ENCODE assay signal across 2 cellular contexts in the genomic region with DNA sequence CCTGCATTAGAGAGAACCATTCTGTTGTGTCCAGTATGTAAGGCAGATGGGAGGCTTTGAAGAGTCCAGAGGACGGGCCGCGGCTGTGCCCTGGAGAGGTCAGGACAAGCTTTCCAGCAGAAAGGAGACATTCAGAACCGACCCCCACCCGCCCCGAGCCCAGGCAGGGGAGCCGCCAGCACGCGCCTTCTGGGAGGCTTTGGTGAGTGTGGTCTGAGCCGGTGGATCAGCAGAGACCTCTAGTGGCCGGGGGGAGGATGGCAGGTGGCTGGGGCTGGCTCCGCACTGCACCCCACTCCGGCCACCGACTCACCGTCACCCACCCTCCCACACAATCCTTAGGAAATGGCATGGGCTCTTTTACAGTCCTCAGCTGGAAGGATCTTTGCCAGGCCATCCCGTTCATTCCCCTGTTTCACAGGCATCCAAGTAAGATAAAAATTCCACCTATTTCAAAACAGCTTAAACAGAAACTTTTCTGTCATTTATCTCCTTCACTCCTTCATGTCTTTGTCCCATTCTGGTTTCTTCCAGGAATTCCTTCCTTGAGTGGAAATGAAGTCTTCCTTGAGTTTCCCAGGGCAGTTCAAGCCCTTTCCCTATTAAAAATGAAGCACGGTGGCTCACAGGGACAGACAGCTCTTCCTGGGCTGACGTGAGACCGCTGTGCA.
A peak's percentile ranks its signal among the peaks of the same experiment; 100 is the strongest.
TF ChIP-seq lines count a peak whose summit lies in the region.

No MANE protein-coding gene starts in this region.

TF ChIP-seq in GM23338, 12 proteins besides CTCF, POLR2A, EP300 and RAD21 (continued from another document):
- TF ChIP-seq, protein P1, sequence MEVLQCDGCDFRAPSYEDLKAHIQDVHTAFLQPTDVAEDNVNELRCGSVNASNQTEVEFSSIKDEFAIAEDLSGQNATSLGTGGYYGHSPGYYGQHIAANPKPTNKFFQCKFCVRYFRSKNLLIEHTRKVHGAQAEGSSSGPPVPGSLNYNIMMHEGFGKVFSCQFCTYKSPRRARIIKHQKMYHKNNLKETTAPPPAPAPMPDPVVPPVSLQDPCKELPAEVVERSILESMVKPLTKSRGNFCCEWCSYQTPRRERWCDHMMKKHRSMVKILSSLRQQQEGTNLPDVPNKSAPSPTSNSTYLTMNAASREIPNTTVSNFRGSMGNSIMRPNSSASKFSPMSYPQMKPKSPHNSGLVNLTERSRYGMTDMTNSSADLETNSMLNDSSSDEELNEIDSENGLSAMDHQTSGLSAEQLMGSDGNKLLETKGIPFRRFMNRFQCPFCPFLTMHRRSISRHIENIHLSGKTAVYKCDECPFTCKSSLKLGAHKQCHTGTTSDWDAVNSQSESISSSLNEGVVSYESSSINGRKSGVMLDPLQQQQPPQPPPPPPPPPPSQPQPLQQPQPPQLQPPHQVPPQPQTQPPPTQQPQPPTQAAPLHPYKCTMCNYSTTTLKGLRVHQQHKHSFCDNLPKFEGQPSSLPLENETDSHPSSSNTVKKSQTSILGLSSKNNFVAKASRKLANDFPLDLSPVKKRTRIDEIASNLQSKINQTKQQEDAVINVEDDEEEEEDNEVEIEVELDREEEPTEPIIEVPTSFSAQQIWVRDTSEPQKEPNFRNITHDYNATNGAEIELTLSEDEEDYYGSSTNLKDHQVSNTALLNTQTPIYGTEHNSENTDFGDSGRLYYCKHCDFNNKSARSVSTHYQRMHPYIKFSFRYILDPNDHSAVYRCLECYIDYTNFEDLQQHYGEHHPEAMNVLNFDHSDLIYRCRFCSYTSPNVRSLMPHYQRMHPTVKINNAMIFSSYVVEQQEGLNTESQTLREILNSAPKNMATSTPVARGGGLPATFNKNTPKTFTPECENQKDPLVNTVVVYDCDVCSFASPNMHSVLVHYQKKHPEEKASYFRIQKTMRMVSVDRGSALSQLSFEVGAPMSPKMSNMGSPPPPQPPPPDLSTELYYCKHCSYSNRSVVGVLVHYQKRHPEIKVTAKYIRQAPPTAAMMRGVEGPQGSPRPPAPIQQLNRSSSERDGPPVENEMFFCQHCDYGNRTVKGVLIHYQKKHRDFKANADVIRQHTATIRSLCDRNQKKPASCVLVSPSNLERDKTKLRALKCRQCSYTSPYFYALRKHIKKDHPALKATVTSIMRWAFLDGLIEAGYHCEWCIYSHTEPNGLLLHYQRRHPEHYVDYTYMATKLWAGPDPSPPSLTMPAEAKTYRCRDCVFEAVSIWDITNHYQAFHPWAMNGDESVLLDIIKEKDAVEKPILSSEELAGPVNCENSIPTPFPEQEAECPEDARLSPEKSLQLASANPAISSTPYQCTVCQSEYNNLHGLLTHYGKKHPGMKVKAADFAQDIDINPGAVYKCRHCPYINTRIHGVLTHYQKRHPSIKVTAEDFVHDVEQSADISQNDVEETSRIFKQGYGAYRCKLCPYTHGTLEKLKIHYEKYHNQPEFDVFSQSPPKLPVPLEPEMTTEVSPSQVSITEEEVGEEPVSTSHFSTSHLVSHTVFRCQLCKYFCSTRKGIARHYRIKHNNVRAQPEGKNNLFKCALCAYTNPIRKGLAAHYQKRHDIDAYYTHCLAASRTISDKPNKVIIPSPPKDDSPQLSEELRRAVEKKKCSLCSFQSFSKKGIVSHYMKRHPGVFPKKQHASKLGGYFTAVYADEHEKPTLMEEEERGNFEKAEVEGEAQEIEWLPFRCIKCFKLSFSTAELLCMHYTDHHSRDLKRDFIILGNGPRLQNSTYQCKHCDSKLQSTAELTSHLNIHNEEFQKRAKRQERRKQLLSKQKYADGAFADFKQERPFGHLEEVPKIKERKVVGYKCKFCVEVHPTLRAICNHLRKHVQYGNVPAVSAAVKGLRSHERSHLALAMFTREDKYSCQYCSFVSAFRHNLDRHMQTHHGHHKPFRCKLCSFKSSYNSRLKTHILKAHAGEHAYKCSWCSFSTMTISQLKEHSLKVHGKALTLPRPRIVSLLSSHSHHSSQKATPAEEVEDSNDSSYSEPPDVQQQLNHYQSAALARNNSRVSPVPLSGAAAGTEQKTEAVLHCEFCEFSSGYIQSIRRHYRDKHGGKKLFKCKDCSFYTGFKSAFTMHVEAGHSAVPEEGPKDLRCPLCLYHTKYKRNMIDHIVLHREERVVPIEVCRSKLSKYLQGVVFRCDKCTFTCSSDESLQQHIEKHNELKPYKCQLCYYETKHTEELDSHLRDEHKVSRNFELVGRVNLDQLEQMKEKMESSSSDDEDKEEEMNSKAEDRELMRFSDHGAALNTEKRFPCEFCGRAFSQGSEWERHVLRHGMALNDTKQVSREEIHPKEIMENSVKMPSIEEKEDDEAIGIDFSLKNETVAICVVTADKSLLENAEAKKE (CRISPR knock-in tag; IDR thresholded peaks at IDR 0.05) = no peak
- TF ChIP-seq JUNB (IDR thresholded peaks at IDR 0.05; ENCODE audit: unreplicated experiment) = no peak
- TF ChIP-seq CREB1 (CRISPR knock-in tag; IDR thresholded peaks at IDR 0.05; ENCODE audit: low read depth) = no peak
- TF ChIP-seq, protein P2, sequence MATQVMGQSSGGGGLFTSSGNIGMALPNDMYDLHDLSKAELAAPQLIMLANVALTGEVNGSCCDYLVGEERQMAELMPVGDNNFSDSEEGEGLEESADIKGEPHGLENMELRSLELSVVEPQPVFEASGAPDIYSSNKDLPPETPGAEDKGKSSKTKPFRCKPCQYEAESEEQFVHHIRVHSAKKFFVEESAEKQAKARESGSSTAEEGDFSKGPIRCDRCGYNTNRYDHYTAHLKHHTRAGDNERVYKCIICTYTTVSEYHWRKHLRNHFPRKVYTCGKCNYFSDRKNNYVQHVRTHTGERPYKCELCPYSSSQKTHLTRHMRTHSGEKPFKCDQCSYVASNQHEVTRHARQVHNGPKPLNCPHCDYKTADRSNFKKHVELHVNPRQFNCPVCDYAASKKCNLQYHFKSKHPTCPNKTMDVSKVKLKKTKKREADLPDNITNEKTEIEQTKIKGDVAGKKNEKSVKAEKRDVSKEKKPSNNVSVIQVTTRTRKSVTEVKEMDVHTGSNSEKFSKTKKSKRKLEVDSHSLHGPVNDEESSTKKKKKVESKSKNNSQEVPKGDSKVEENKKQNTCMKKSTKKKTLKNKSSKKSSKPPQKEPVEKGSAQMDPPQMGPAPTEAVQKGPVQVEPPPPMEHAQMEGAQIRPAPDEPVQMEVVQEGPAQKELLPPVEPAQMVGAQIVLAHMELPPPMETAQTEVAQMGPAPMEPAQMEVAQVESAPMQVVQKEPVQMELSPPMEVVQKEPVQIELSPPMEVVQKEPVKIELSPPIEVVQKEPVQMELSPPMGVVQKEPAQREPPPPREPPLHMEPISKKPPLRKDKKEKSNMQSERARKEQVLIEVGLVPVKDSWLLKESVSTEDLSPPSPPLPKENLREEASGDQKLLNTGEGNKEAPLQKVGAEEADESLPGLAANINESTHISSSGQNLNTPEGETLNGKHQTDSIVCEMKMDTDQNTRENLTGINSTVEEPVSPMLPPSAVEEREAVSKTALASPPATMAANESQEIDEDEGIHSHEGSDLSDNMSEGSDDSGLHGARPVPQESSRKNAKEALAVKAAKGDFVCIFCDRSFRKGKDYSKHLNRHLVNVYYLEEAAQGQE (IDR thresholded peaks at IDR 0.05; ENCODE audit: unreplicated experiment) = no peak

TF ChIP-seq in K562, 482 proteins besides CTCF, POLR2A, EP300 and RAD21 (continued from another document and continues in another):
- TF ChIP-seq, protein P3, sequence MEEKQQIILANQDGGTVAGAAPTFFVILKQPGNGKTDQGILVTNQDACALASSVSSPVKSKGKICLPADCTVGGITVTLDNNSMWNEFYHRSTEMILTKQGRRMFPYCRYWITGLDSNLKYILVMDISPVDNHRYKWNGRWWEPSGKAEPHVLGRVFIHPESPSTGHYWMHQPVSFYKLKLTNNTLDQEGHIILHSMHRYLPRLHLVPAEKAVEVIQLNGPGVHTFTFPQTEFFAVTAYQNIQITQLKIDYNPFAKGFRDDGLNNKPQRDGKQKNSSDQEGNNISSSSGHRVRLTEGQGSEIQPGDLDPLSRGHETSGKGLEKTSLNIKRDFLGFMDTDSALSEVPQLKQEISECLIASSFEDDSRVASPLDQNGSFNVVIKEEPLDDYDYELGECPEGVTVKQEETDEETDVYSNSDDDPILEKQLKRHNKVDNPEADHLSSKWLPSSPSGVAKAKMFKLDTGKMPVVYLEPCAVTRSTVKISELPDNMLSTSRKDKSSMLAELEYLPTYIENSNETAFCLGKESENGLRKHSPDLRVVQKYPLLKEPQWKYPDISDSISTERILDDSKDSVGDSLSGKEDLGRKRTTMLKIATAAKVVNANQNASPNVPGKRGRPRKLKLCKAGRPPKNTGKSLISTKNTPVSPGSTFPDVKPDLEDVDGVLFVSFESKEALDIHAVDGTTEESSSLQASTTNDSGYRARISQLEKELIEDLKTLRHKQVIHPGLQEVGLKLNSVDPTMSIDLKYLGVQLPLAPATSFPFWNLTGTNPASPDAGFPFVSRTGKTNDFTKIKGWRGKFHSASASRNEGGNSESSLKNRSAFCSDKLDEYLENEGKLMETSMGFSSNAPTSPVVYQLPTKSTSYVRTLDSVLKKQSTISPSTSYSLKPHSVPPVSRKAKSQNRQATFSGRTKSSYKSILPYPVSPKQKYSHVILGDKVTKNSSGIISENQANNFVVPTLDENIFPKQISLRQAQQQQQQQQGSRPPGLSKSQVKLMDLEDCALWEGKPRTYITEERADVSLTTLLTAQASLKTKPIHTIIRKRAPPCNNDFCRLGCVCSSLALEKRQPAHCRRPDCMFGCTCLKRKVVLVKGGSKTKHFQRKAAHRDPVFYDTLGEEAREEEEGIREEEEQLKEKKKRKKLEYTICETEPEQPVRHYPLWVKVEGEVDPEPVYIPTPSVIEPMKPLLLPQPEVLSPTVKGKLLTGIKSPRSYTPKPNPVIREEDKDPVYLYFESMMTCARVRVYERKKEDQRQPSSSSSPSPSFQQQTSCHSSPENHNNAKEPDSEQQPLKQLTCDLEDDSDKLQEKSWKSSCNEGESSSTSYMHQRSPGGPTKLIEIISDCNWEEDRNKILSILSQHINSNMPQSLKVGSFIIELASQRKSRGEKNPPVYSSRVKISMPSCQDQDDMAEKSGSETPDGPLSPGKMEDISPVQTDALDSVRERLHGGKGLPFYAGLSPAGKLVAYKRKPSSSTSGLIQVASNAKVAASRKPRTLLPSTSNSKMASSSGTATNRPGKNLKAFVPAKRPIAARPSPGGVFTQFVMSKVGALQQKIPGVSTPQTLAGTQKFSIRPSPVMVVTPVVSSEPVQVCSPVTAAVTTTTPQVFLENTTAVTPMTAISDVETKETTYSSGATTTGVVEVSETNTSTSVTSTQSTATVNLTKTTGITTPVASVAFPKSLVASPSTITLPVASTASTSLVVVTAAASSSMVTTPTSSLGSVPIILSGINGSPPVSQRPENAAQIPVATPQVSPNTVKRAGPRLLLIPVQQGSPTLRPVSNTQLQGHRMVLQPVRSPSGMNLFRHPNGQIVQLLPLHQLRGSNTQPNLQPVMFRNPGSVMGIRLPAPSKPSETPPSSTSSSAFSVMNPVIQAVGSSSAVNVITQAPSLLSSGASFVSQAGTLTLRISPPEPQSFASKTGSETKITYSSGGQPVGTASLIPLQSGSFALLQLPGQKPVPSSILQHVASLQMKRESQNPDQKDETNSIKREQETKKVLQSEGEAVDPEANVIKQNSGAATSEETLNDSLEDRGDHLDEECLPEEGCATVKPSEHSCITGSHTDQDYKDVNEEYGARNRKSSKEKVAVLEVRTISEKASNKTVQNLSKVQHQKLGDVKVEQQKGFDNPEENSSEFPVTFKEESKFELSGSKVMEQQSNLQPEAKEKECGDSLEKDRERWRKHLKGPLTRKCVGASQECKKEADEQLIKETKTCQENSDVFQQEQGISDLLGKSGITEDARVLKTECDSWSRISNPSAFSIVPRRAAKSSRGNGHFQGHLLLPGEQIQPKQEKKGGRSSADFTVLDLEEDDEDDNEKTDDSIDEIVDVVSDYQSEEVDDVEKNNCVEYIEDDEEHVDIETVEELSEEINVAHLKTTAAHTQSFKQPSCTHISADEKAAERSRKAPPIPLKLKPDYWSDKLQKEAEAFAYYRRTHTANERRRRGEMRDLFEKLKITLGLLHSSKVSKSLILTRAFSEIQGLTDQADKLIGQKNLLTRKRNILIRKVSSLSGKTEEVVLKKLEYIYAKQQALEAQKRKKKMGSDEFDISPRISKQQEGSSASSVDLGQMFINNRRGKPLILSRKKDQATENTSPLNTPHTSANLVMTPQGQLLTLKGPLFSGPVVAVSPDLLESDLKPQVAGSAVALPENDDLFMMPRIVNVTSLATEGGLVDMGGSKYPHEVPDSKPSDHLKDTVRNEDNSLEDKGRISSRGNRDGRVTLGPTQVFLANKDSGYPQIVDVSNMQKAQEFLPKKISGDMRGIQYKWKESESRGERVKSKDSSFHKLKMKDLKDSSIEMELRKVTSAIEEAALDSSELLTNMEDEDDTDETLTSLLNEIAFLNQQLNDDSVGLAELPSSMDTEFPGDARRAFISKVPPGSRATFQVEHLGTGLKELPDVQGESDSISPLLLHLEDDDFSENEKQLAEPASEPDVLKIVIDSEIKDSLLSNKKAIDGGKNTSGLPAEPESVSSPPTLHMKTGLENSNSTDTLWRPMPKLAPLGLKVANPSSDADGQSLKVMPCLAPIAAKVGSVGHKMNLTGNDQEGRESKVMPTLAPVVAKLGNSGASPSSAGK (IDR thresholded peaks at IDR 0.05) = peak; percentile 71
